18 cellular contexts compared by ENCODE assay signal in the genomic region with DNA sequence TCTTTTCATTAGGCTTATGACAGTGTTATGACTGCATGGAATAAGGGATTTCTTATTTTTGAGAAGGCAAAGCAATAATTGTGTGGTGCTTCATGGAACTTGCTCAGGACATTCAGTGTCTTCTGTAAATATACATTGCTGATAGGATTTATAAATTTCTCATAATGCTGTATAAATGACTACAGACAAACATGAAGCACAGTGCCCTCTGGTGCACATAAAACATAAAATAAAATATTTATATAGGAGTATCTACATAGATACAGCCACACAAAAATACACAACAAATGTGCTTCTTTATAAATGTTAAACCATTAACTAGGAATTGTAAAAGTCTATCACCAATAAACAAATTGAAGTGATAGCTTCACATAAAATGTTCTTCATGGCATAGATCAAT. TPM values are rescaled to one million over a fixed set of nuclear protein-coding genes. Genes with fewer than 3 reads are reported as not detected.
DNase-seq lines count a peak whose midpoint lies in the region; ATAC-seq and TF ChIP-seq lines count a peak whose summit lies in the region.
"Had no signal": no experiment of that assay in that cellular context is flagged by ENCODE, and none has a peak within 500 bp of the region (broad histone marks: within the 10 kb centered on the region; RNA-seq: fewer than 3 reads in every experiment).

No MANE protein-coding gene starts in this region.

- TF ChIP-seq POLR2A in IMR-90 (IDR thresholded peaks at IDR 0.05; ENCODE audit: low read depth, low read length) = no peak
- TF ChIP-seq POLR2A in ovary (IDR thresholded peaks at IDR 0.05) = no peak

- H2AFZ ChIP-seq in IMR-90 (replicated peaks; ENCODE audit: low read length, poor library complexity) (no peak overlapping the region), PC-9 (no peak overlapping the region)

- H2BK15ac ChIP-seq in IMR-90 (ENCODE audit: low read depth, low read length) = no peak overlapping the region

- dilution Hi-C loops in IMR-90 (cut with HindIII; ENCODE audit: low sequenced_read_pairs, unreplicated experiment) = no loop called here

- H3K4me3 ChIP-seq in IMR-90 (ENCODE audit: insufficient read depth, low read depth, low read length) (no peak overlapping the region), PC-9 (no peak overlapping the region), ovary (no peak overlapping the region)
- H3K4me3 ChIP-seq: BLaER1, K562, skin epidermis had no signal

- H3K56ac ChIP-seq in IMR-90 (ENCODE audit: extremely low read depth, insufficient read depth, low read length) = no peak overlapping the region

- H3K23ac ChIP-seq in IMR-90 (ENCODE audit: low read depth, low read length) = no peak overlapping the region

- H3K4me1 ChIP-seq in IMR-90 (ENCODE audit: control insufficient read depth, insufficient read depth, low read length) (no peaks in the 10 kb centered on the region), PC-9 (replicated peaks; ENCODE audit: insufficient read depth) (no peaks in the 10 kb centered on the region), ovary (ENCODE audit: insufficient read depth) (no peaks in the 10 kb centered on the region)
- H3K4me1 ChIP-seq: BLaER1 had no signal

- H4K91ac ChIP-seq in IMR-90 (ENCODE audit: insufficient read depth, low read depth, low read length) = no peak overlapping the region

- H3K4ac ChIP-seq in IMR-90 (ENCODE audit: low read depth, low read length) = no peak overlapping the region

- H3K9me1 ChIP-seq in IMR-90 (ENCODE audit: insufficient read depth, low read length) = no peaks in the 10 kb centered on the region

- H2AK5ac ChIP-seq in IMR-90 (ENCODE audit: low read depth, low read length) = no peak overlapping the region

- TF ChIP-seq RAD21 in IMR-90 (IDR thresholded peaks at IDR 0.05; ENCODE audit: low read length) = no peak

- no peak overlapping the region for H2BK120ac ChIP-seq in IMR-90 (ENCODE audit: low read depth, low read length)

- H2BK5ac ChIP-seq in IMR-90 (ENCODE audit: low read depth, low read length, poor library complexity, severe bottlenecking) = no peak overlapping the region

- no peak overlapping the region for H2BK20ac ChIP-seq in IMR-90 (ENCODE audit: low read depth, low read length)

- peak; percentile 49; the same call in 1 of the 2 replicates for ATAC-seq in IMR-90 (ENCODE audit: low read depth)
- ATAC-seq in HG03045 (IDR thresholded peaks at IDR 0.05; ENCODE audit: unreplicated experiment) = no peak
- ATAC-seq in HG02870 (IDR thresholded peaks at IDR 0.05; ENCODE audit: unreplicated experiment) = no peak
- ATAC-seq: activated T-helper 17 cell treated with anti-CD3 and anti-CD28 coated beads, Interleukin-2, amount 50 U/mL, for 72 hours; K562; T-cell had no signal

- H3K9me3 ChIP-seq in IMR-90 (ENCODE audit: control insufficient read depth, insufficient read depth, low read length) (no peaks in the 10 kb centered on the region), PC-9 (ENCODE audit: insufficient read depth, low read depth) (no peaks in the 10 kb centered on the region), ovary (no peaks in the 10 kb centered on the region)
- H3K9me3 ChIP-seq: BLaER1 had no signal

- TF ChIP-seq EP300 in ovary (IDR thresholded peaks at IDR 0.05) = no peak

- H4K5ac ChIP-seq in IMR-90 (ENCODE audit: low read depth, low read length) = no peak overlapping the region

- peak; percentile 10 for DNase-seq in ACHN
- DNase-seq in IMR-90 = peak; percentile 5
- DNase-seq in PC-9 = no peak
- peak; percentile 40 for DNase-seq in fibroblast of peridontal ligament (ENCODE audit: extremely low read depth)
- no peak for DNase-seq in ovary
- no peak for DNase-seq in inferior parietal cortex (ENCODE audit: extremely low spot score)
- DNase-seq: cerebellar nuclear complex, DMS79, NCI-H1417, T-cell had no signal

- H4K20me1 ChIP-seq in IMR-90 (ENCODE audit: insufficient read depth, low read length) = no peaks in the 10 kb centered on the region
- H4K20me1 ChIP-seq in PC-9 (ENCODE audit: insufficient read depth) = no peaks in the 10 kb centered on the region
- H4K20me1 ChIP-seq: BLaER1 had no signal

- H3K27ac ChIP-seq in IMR-90 (ENCODE audit: insufficient read depth, low read length) (no peak overlapping the region), PC-9 (no peak overlapping the region), ovary (no peak overlapping the region)
- H3K27ac ChIP-seq: BLaER1, skin epidermis had no signal

- peaks cover 5% of the 10 kb centered on the region; the same call in 1 of the 2 replicates for H3K9me2 ChIP-seq in PC-9 (ENCODE audit: insufficient read depth)

- H3K4me2 ChIP-seq in IMR-90 (ENCODE audit: low read depth, low read length) (no peak overlapping the region), PC-9 (no peak overlapping the region)
- H3K4me2 ChIP-seq: BLaER1 had no signal

- in situ Hi-C loops in ACHN (cut with HindIII; ENCODE audit: low pct_ligation_motif_present, low pct_unique_long_range_greater_than_20kb, low sequenced_read_pairs) (no loop called here), IMR-90 (cut with MboI; ENCODE audit: low sequenced_read_pairs) (no loop called here)

- no peaks in the 10 kb centered on the region for H3K79me2 ChIP-seq in PC-9 (ENCODE audit: low read depth)

- H4K8ac ChIP-seq in IMR-90 (ENCODE audit: low read depth in 2 of 2, low read length in 2 of 2) = no peak overlapping the region

- CTCF ChIA-PET in IMR-90 (lab: Yijun Ruan, JAX) (no interaction called here), PC-9 (lab: Charles Lee) (no interaction called here)

- POLR2A ChIA-PET in IMR-90 (lab: Charles Lee; ENCODE audit: unreplicated experiment) (no interaction called here), PC-9 (lab: Charles Lee; ENCODE audit: unreplicated experiment) (no interaction called here)

- no TSS peak for BruUV-seq in IMR-90 (replicated peaks; lab: Mats Ljungman, UMichigan)
- no TSS peak for BruUV-seq in PC-9 (replicated peaks; lab: Mats Ljungman, UMichigan)

- H3F3A ChIP-seq in PC-9 (ENCODE audit: insufficient read depth, low read depth) = no peaks in the 10 kb centered on the region

- intact Hi-C loops in IMR-90 (cut with micrococcal nuclease) (loop anchor here (10.0 kb wide), 1 partner anchor 1861 kb away; a partner anchor contains a TSS), PC-9 (cut with micrococcal nuclease; ENCODE audit: unreplicated experiment) (no loop called here), ovary (cut with DNase I) (no loop called here)

- TF ChIP-seq CTCF in IMR-90 (conservative IDR thresholded peaks at IDR 0.05; ENCODE audit: low read depth, low read length) (peak; percentile 20; the same call in 1 of the 2 replicates), PC-9 (conservative IDR thresholded peaks at IDR 0.05) (peak; percentile 47), ovary (IDR thresholded peaks at IDR 0.05) (no peak)

- H3K36me3 ChIP-seq in IMR-90 (ENCODE audit: control insufficient read depth, insufficient read depth, low read length) (no peaks in the 10 kb centered on the region), PC-9 (ENCODE audit: low read depth) (no peaks in the 10 kb centered on the region), ovary (no peaks in the 10 kb centered on the region)
- H3K36me3 ChIP-seq: BLaER1 had no signal

- no peak overlapping the region for H3K18ac ChIP-seq in IMR-90 (ENCODE audit: low read depth, low read length)

- H3K27me3 ChIP-seq in IMR-90 (ENCODE audit: control insufficient read depth, insufficient read depth, low read length) = no peaks in the 10 kb centered on the region
- H3K27me3 ChIP-seq in PC-9 (ENCODE audit: insufficient read depth, low read depth) = no peaks in the 10 kb centered on the region
- H3K27me3 ChIP-seq in ovary = no peaks in the 10 kb centered on the region
- H3K27me3 ChIP-seq: BLaER1 had no signal

- no peak overlapping the region for H3K14ac ChIP-seq in IMR-90 (replicated peaks; ENCODE audit: low read depth, low read length)

- no peak overlapping the region for H3K9ac ChIP-seq in IMR-90 (ENCODE audit: low read depth, low read length)
- H3K9ac ChIP-seq: BLaER1 had no signal

- H3K79me1 ChIP-seq in IMR-90 (ENCODE audit: low read depth in 1 of 2, low read length in 2 of 2) = no peaks in the 10 kb centered on the region

- no peak overlapping the region for H2AK9ac ChIP-seq in IMR-90 (replicated peaks; ENCODE audit: low read depth, low read length, poor library complexity)

TF ChIP-seq in IMR-90, 13 proteins besides CTCF, POLR2A, EP300 and RAD21:
- TF ChIP-seq MAFK (IDR thresholded peaks at IDR 0.05; ENCODE audit: low read depth, low read length) = no peak
- no peak for TF ChIP-seq SMC3 (IDR thresholded peaks at IDR 0.05; ENCODE audit: low read depth, low read length)
- TF ChIP-seq NFE2L2 (IDR thresholded peaks at IDR 0.05; ENCODE audit: low read depth, low read length) = no peak
- TF ChIP-seq MAZ (IDR thresholded peaks at IDR 0.05; ENCODE audit: borderline replicate concordance, low read depth, low read length) = no peak
- TF ChIP-seq, protein P1, sequence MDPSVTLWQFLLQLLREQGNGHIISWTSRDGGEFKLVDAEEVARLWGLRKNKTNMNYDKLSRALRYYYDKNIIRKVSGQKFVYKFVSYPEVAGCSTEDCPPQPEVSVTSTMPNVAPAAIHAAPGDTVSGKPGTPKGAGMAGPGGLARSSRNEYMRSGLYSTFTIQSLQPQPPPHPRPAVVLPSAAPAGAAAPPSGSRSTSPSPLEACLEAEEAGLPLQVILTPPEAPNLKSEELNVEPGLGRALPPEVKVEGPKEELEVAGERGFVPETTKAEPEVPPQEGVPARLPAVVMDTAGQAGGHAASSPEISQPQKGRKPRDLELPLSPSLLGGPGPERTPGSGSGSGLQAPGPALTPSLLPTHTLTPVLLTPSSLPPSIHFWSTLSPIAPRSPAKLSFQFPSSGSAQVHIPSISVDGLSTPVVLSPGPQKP (IDR thresholded peaks at IDR 0.05; ENCODE audit: borderline replicate concordance, low read depth, low read length) = no peak
- TF ChIP-seq RCOR1 (IDR thresholded peaks at IDR 0.05; ENCODE audit: insufficient replicate concordance, low read length) = no peak
- no peak for TF ChIP-seq MXI1 (IDR thresholded peaks at IDR 0.05; ENCODE audit: borderline replicate concordance, low read depth, low read length)

RNA-seq across cellular contexts. Expression of a gene that starts 24.1 kb away (rescaled TPM):
- total RNA-seq in IMR-90 (2012; rRNA removed) (under 0.01 and 0.36 TPM in 2 replicates), PC-9 (2021) (not detected in 2 replicates), ovary (under 1 TPM in 2 of 7 donors, not detected in 5; 0.08 to 0.34 TPM)
- polyA plus RNA-seq in IMR-90 (2012; rRNA removed) (0.09 and 0.15 TPM in 2 replicates), ovary (under 1 TPM; 0.11 to 0.52 TPM)
- 0.02 and 0.08 TPM in 2 replicates for polyA plus RNA-seq in IMR-90 (2012; cell fraction: cytosol; rRNA removed)
- not detected in 2 replicates for polyA plus RNA-seq in IMR-90 (2012; cell fraction: nucleus; rRNA removed; ENCODE audit: low replicate concordance)
- total RNA-seq: activated T-helper 17 cell treated with anti-CD3 and anti-CD28 coated beads, Interleukin-2, amount 50 U/mL, for 72 hours; liver; RPMI7951; T-cell had no signal

Comparison
In these comparisons a context has a peak if more than half of its experiments do, and no peak if none do; other contexts are left out.
1. DNase-seq: peak in ACHN (single experiment), IMR-90 (single experiment) and fibroblast of peridontal ligament (single experiment); none in PC-9 (0 of 2), ovary (0 of 5) and inferior parietal cortex (single experiment).
2. CTCF ChIP-seq: peak in IMR-90 (single experiment) and PC-9 (single experiment); none in ovary (0 of 3).